In the genomic region with DNA sequence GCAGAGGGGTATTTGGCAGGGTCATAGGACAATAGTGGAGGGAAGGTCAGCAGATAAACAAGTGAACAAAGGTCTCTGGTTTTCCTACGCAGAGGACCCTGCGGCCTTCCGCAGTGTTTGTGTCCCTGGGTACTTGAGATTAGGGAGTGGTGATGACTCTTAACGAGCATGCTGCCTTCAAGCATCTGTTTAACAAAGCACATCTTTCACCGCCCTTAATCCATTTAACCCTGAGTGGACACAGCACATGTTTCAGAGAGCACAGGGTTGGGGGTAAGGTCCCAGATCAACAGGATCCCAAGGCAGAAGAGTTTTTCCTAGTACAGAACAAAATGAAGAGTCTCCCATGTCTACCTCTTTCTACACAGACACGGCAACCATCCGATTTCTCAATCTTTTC, we compare ENCODE assay signal across 11 cellular contexts. TPM values are rescaled to one million over a fixed set of nuclear protein-coding genes. Genes with fewer than 3 reads are reported as not detected.
"Had no signal": no experiment of that assay in that cellular context is flagged by ENCODE, and none has a peak within 500 bp of the region (broad histone marks: within the 10 kb centered on the region; RNA-seq: fewer than 3 reads in every experiment).

No MANE protein-coding gene starts in this region.

RNA-seq across cellular contexts. Expression of a gene that starts 33.4 kb away (rescaled TPM):
- total RNA-seq: astrocyte, cardiac muscle cell, chondrocyte had no signal
- polyA plus RNA-seq: cardiac muscle cell had no signal

RNA-seq across cellular contexts. Expression of a gene that starts 50.8 kb away (rescaled TPM):
- total RNA-seq: activated naive CD4-positive, alpha-beta T cell treated with anti-CD3 and anti-CD28 coated beads for 36 hours; activated naive CD8-positive, alpha-beta T cell treated with anti-CD3 and anti-CD28 coated beads for 36 hours; activated T-cell treated with anti-CD3 and anti-CD28 coated beads, Interleukin-2, amount 50 U/mL, for 4 hours; activated T-cell treated with anti-CD3 and anti-CD28 coated beads, Interleukin-2, amount 50 U/mL, for 72 hours; activated T-helper 17 cell treated with anti-CD3 and anti-CD28 coated beads, Interleukin-2, amount 50 U/mL, for 72 hours; activated T-helper 2 cell treated with anti-CD3 and anti-CD28 coated beads, Interferon-gamma antibody, Interleukin-2, Interleukin-4, amounts not matched to agents 10 μg/mL and 5 μg/mL and 100 μg/mL, durations not matched to agents 14 hours and 24 hours and 36 hours; bronchial epithelial cell; cardiac septum; chondrocyte had no signal
